ENCODE assay signal across 8 cellular contexts in the genomic region with DNA sequence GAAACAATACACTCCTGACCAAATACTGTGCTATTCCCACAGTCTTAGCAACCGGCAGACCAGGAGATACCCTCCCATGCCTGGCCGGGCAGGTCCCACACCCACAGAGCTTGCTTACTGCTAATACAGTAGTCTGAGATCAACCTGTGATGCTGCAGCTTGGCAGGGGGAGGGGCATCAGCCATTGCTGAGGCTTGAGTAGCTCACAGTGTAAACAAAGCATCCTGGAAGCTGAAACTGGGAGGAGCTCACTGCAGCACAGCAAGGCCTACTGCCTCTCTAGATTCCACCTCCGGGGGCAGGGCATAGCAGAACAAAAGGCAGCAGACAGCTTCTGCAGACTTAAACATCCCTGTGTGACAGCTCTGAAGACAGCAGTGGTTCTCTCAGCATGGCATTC.
A peak's percentile ranks its signal among the peaks of the same experiment; 100 is the strongest.
DNase-seq lines count a peak whose midpoint lies in the region; TF ChIP-seq lines count a peak whose summit lies in the region.
"Not testable (repeated sequence)": the region's sequence is repeated elsewhere in the genome, so short reads cannot be mapped to it uniquely, and the experiment has no call there.

No MANE protein-coding gene starts in this region.

- H4K8ac ChIP-seq in H9 (replicated peaks; ENCODE audit: insufficient read length, low read depth, low read length) = not testable (repeated sequence)

- not testable (repeated sequence) for H3K36me3 ChIP-seq in WERI-Rb-1; esophagus (ENCODE audit: control insufficient read depth in 2 of 2, insufficient read depth in 2 of 2, low read length in 1 of 2); iPS-18a (ENCODE audit: control insufficient read depth, low read depth, low read length); osteoblast (ENCODE audit: insufficient read depth, low read length)

- not testable (repeated sequence) for H3K9me3 Mint-ChIP-seq in H9

- DNase-seq in AG10803 (ENCODE audit: low read depth) (peak; percentile 29), H9 (peak; percentile 95), NCI-H1436 (lab: John Stamatoyannopoulos, UW) (peak; percentile 74), NCI-H774 (lab: John Stamatoyannopoulos, UW) (peak; percentile 72), WERI-Rb-1 (peak; percentile 49), osteoblast (ENCODE audit: insufficient read length, low spot score, missing footprints) (peak; percentile 4)

- not testable (repeated sequence) for H3K27me3 Mint-ChIP-seq in H9 (ENCODE audit: low read depth)

- not testable (repeated sequence) for H2BK120ac ChIP-seq in H9 (ENCODE audit: low read depth, low read length, poor library complexity, severe bottlenecking)

- not testable (repeated sequence) for H3K18ac ChIP-seq in H9 (ENCODE audit: insufficient read length, low read depth, low read length)

- H3K27me3 ChIP-seq in H9 (ENCODE audit: insufficient read depth, low read length); esophagus (ENCODE audit: control insufficient read depth in 1 of 2, insufficient read depth in 2 of 2, low read length in 2 of 2); iPS-18a (ENCODE audit: control insufficient read depth, insufficient read depth, low read length); osteoblast (ENCODE audit: insufficient read depth, low read length): not testable (repeated sequence)
- H3K27me3 ChIP-seq in WERI-Rb-1 (ENCODE audit: insufficient read depth, low read depth, severe bottlenecking) = peaks cover 19% of the 10 kb centered on the region

- not testable (repeated sequence) for H3K23ac ChIP-seq in H9 (ENCODE audit: insufficient read length, low read depth, low read length)

- H3K27ac Mint-ChIP-seq in H9 = peak overlapping the region; percentile 36 to 87 (median 70); a peak in 3 of 7 replicates

- H3T11ph ChIP-seq in H9 (ENCODE audit: low read length) = not testable (repeated sequence)

- not testable (repeated sequence) for H2BK15ac ChIP-seq in H9 (ENCODE audit: low read depth, low read length)

- H3K4ac ChIP-seq in H9 (ENCODE audit: low read depth, low read length) = not testable (repeated sequence)

- not testable (repeated sequence) for H3K9ac ChIP-seq in H9 (ENCODE audit: extremely low read depth, insufficient read length, low read length); iPS-18a (ENCODE audit: low read length)

- H3K9me3 ChIP-seq in H9 (ENCODE audit: control insufficient read depth, low read depth, low read length); WERI-Rb-1 (ENCODE audit: severe bottlenecking); esophagus (ENCODE audit: control insufficient read depth in 2 of 2, insufficient read depth in 1 of 2, low read depth in 1 of 2, low read length in 1 of 2); iPS-18a (ENCODE audit: control insufficient read depth, low read depth, low read length); osteoblast (ENCODE audit: low read depth, low read length): not testable (repeated sequence)

- not testable (repeated sequence) for H2AFZ ChIP-seq in H9 (ENCODE audit: low read length)
- peak overlapping the region; percentile 51 for H2AFZ ChIP-seq in osteoblast (ENCODE audit: low read length)

- not testable (repeated sequence) for H3K79me1 ChIP-seq in H9 (ENCODE audit: insufficient read depth, low read depth, low read length, poor library complexity, severe bottlenecking)

- not testable (repeated sequence) for H3K56ac ChIP-seq in H9 (ENCODE audit: insufficient read length, low read depth, low read length)

- not testable (repeated sequence) for H3K27ac ChIP-seq in H9 (ENCODE audit: insufficient read length, low read depth, low read length); WERI-Rb-1; iPS-18a (ENCODE audit: low read length); osteoblast (ENCODE audit: low read depth, low read length)
- H3K27ac ChIP-seq in esophagus (ENCODE audit: low read depth in 2 of 2, low read length in 1 of 2) = peak overlapping the region; percentile 42 to 53

- H2AK5ac ChIP-seq in H9 (ENCODE audit: insufficient read length, low read length) = not testable (repeated sequence)

- not testable (repeated sequence) for H3K79me2 ChIP-seq in H9 (ENCODE audit: insufficient read depth, low read length); osteoblast (ENCODE audit: insufficient read depth, low read length)

- not testable (repeated sequence) for H3K23me2 ChIP-seq in H9 (ENCODE audit: insufficient read length, low read depth, low read length, poor library complexity, severe bottlenecking)

- WGBS in H9 (ENCODE audit: extremely low coverage, insufficient read length, low lambda C conversion rate) = no CpG with 5 or more reads among the region's 3 CpGs
- 41 to 44% methylated on average over 3 of the region's 3 CpGs for WGBS in esophagus, 2 donors

- H3K4me1 Mint-ChIP-seq in H9 = peaks cover 9 to 16% of the 10 kb centered on the region in 2 experiments

- not testable (repeated sequence) for H3K4me3 Mint-ChIP-seq in H9

- not testable (repeated sequence) for H2BK5ac ChIP-seq in H9 (ENCODE audit: insufficient read length, low read length)

- not testable (repeated sequence) for H4K5ac ChIP-seq in H9 (ENCODE audit: insufficient read length, low read depth, low read length)

- not testable (repeated sequence) for H4K91ac ChIP-seq in H9 (ENCODE audit: insufficient read length, low read depth, low read length)

- H3K36me3 Mint-ChIP-seq in H9 (ENCODE audit: insufficient read depth in 1 of 3, low read depth in 3 of 3) = not testable (repeated sequence)

- not testable (repeated sequence) for H3K4me3 ChIP-seq in AG10803 (ENCODE audit: low read length); WERI-Rb-1 (ENCODE audit: low read depth, low read length); esophagus (ENCODE audit: low read depth in 1 of 2, low read length in 2 of 2); osteoblast (ENCODE audit: insufficient read depth, low read length)
- peak overlapping the region; percentile 31 for H3K4me3 ChIP-seq in iPS-18a (ENCODE audit: low read length)

- not testable (repeated sequence) for TF ChIP-seq CTCF in AG10803 (conservative IDR thresholded peaks at IDR 0.05; ENCODE audit: low read length); H9 (conservative IDR thresholded peaks at IDR 0.05); WERI-Rb-1 (IDR thresholded peaks at IDR 0.05; ENCODE audit: low read depth, low read length); osteoblast (IDR thresholded peaks at IDR 0.05; ENCODE audit: extremely low read depth, low read depth, low read length)

- H2BK12ac ChIP-seq in H9 (ENCODE audit: insufficient read length, low read depth, low read length) = not testable (repeated sequence)

- H3K4me2 ChIP-seq in H9 (ENCODE audit: insufficient read depth, insufficient read length, low read length) = peak overlapping the region; percentile 12
- H3K4me2 ChIP-seq in osteoblast (ENCODE audit: insufficient read depth, low read length) = not testable (repeated sequence)

- not testable (repeated sequence) for H3K4me1 ChIP-seq in H9 (ENCODE audit: insufficient read depth, low read length); esophagus (ENCODE audit: control insufficient read depth in 2 of 2, insufficient read depth in 2 of 2, low read length in 1 of 2); iPS-18a (ENCODE audit: control insufficient read depth, low read depth, low read length); osteoblast (ENCODE audit: insufficient read depth, low read length)

- H3K14ac ChIP-seq in H9 (ENCODE audit: insufficient read depth, low read length) = not testable (repeated sequence)

- not testable (repeated sequence) for H4K20me1 ChIP-seq in H9 (ENCODE audit: control insufficient read depth, insufficient read depth, insufficient read length); osteoblast (ENCODE audit: insufficient read depth, low read length)

- H2BK20ac ChIP-seq in H9 (ENCODE audit: low read depth, low read length, poor library complexity, severe bottlenecking) = not testable (repeated sequence)

Comparison
In these comparisons a context has a peak if more than half of its experiments do, and no peak if none do; other contexts are left out.
1. DNase-seq: peak in every context shown above with its lines; median percentile 95 in H9; 74 in NCI-H1436; 72 in NCI-H774; 49 in WERI-Rb-1; 29 in AG10803; 4 in osteoblast.